Comparison of ENCODE assay signal across 1 cellular context in genomic region chr1:89047734-89048133, GRCh38.
TF ChIP-seq lines count a peak whose summit lies in the region.

No MANE protein-coding gene starts in this region.

TF ChIP-seq in endothelial cell of umbilical vein, 7 proteins besides CTCF, POLR2A, EP300 and RAD21:
- TF ChIP-seq EZH2 (IDR thresholded peaks at IDR 0.05; ENCODE audit: borderline replicate concordance, low read depth, low read length, severe bottlenecking) = no peak
- no peak for TF ChIP-seq MAX (IDR thresholded peaks at IDR 0.05; ENCODE audit: insufficient read depth, insufficient read length)
- no peak for TF ChIP-seq MYC (IDR thresholded peaks at IDR 0.05; ENCODE audit: low read depth, low read length)
- no peak for TF ChIP-seq GATA2 (IDR thresholded peaks at IDR 0.05; ENCODE audit: insufficient read depth, insufficient read length, low read depth, low read length)
- TF ChIP-seq JUN (IDR thresholded peaks at IDR 0.05; ENCODE audit: borderline replicate concordance, insufficient read depth, insufficient read length, low read depth) = no peak
- no peak for TF ChIP-seq FOS (IDR thresholded peaks at IDR 0.05; ENCODE audit: borderline replicate concordance, insufficient read depth, low read length)
- no peak for TF ChIP-seq POLR2AphosphoS5 (IDR thresholded peaks at IDR 0.05; ENCODE audit: insufficient read depth, low read depth, low read length)
TF ChIP-seq in endothelial cell of umbilical vein: peak in this region for 0.
